ENCODE assay signal across 10 cellular contexts in the genomic region with DNA sequence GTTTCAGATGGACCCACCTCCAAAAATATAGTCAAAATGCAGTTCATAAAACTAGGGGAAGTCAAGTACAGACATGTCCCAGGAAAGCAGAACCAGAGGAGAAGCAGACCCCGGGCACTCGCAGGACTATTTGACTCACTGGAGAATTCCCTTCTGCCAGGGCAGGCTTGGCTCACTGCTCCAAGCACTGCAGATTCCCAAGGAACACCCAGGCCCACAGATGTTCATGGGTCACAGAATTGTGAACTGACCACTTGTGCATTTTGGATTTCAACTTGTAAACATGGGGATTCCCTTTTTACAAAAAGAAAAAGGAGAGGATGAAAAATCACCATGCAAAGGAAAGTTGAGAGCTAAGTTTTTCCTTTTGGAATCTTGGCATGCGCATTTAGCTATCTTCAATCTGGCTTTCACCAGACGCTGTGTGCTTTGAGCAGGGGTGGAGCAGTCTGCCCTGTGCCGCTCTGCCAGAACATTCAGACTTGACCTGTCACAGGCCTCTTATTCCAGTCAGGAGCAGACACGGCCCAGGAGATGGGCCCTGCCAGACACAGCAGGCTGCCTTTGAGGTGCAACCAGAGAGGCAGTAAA.
DNase-seq lines count a peak whose midpoint lies in the region; ATAC-seq, FAIRE-seq and TF ChIP-seq lines count a peak whose summit lies in the region.
"Had no signal": no experiment of that assay in that cellular context is flagged by ENCODE, and none has a peak within 500 bp of the region (broad histone marks: within the 10 kb centered on the region; RNA-seq: fewer than 3 reads in every experiment).

No MANE protein-coding gene starts in this region.

- H3K27me3 ChIP-seq in left lung = no peaks in the 10 kb centered on the region
- no peaks in the 10 kb centered on the region for H3K27me3 ChIP-seq in transverse colon

- H3K36me3 Mint-ChIP-seq in T-helper 2 cell treated with Interferon-gamma antibody and Interleukin-4, amounts not matched to agents 5 μg/mL and 100 μg/mL, for 36 hours (ENCODE audit: low read depth) = peaks cover 9% of the 10 kb centered on the region
- no peaks in the 10 kb centered on the region for H3K36me3 Mint-ChIP-seq in brain
- H3K36me3 Mint-ChIP-seq: CD4-positive, CD25-positive, alpha-beta regulatory T cell had no signal

- H3K9me3 Mint-ChIP-seq in T-helper 2 cell treated with Interferon-gamma antibody and Interleukin-4, amounts not matched to agents 5 μg/mL and 100 μg/mL, for 36 hours = no peaks in the 10 kb centered on the region
- H3K9me3 Mint-ChIP-seq in brain = no peaks in the 10 kb centered on the region
- H3K9me3 Mint-ChIP-seq: CD4-positive, CD25-positive, alpha-beta regulatory T cell had no signal

- in situ Hi-C loops in transverse colon (cut with MboI; ENCODE audit: low pct_ligation_motif_present in 1 of 4, low pct_unique_long_range_greater_than_20kb in 1 of 4, low sequenced_read_pairs in 3 of 4) = loop anchor here (5.0 to 25.0 kb wide), 6 partner anchors 45 to 432 kb away; no protein-coding TSS in a partner anchor

- intact Hi-C loops in left lung (cut with DNase I) (loop anchor here in 1 of 2 donors (2.0 kb wide), 1 partner anchor 353 kb away; no protein-coding TSS in a partner anchor), transverse colon (cut with DNase I; ENCODE audit: low total_unique reads) (loop anchor here (5.0 to 10.0 kb wide), 2 partner anchors 235 to 347 kb away; partner anchors contain the start of gene TAB2)

- no peak for FAIRE-seq in D721Med (lab: Jason Lieb, UNC)

- no peak for TF ChIP-seq CTCF in brain (conservative IDR thresholded peaks at IDR 0.05)
- TF ChIP-seq CTCF in left lung (IDR thresholded peaks at IDR 0.05) = no peak
- TF ChIP-seq CTCF in transverse colon (IDR thresholded peaks at IDR 0.05) = no peak
- no peak for TF ChIP-seq CTCF in D721Med (IDR thresholded peaks at IDR 0.05; ENCODE audit: insufficient read depth, missing control alignments)

- H3K27ac ChIP-seq in left lung (peak overlapping the region; percentile 2 to 48), transverse colon (peak overlapping the region; percentile 38 to 79 (median 46))

- H3K9me3 ChIP-seq in left lung = no peaks in the 10 kb centered on the region
- H3K9me3 ChIP-seq in transverse colon = no peaks in the 10 kb centered on the region

- WGBS in transverse colon (ENCODE audit: low coverage in 1 of 2), 2 donors = 53 to 65% methylated on average over 2 to 6 of the region's 6 CpGs

- H3K27ac Mint-ChIP-seq in T-helper 2 cell treated with Interferon-gamma antibody and Interleukin-4, amounts not matched to agents 5 μg/mL and 100 μg/mL, for 36 hours = peak overlapping the region; percentile 57
- H3K27ac Mint-ChIP-seq in brain = peak overlapping the region; percentile 57 to 89 (median 69)

- peak; percentile 63 for ATAC-seq in left lung
- ATAC-seq: Panc1 had no signal

- H3K4me3 ChIP-seq in left lung (no peak overlapping the region), transverse colon (no peak overlapping the region)

- no peak for DNase-seq in T-helper 2 cell treated with Interferon-gamma antibody and Interleukin-4, amounts not matched to agents 5 μg/mL and 100 μg/mL, for 36 hours (ENCODE audit: low spot score)
- DNase-seq in T-helper 2 cell (no peak), left lung (peak in 1 of 2 donors; percentile 42), transverse colon (no peak), D721Med (ENCODE audit: insufficient read length, low spot score) (no peak)
- DNase-seq in activated T-cell treated with anti-CD3 and anti-CD28 coated beads, Interleukin-2, amount 50 U/mL, for 1 hour = no peak
- DNase-seq in activated CD4-positive, CD25-positive, alpha-beta regulatory T cell treated with anti-CD3 and anti-CD28 coated beads, Interleukin-2, amount 50 U/mL, for 72 hours = no peak
- DNase-seq: CD4-positive, CD25-positive, alpha-beta regulatory T cell had no signal

- H3K4me3 Mint-ChIP-seq in T-helper 2 cell treated with Interferon-gamma antibody and Interleukin-4, amounts not matched to agents 5 μg/mL and 100 μg/mL, for 36 hours = no peak overlapping the region
- H3K4me3 Mint-ChIP-seq in brain = no peak overlapping the region
- H3K4me3 Mint-ChIP-seq: CD4-positive, CD25-positive, alpha-beta regulatory T cell had no signal

- peaks cover 78% of the 10 kb centered on the region for H3K4me1 Mint-ChIP-seq in T-helper 2 cell treated with Interferon-gamma antibody and Interleukin-4, amounts not matched to agents 5 μg/mL and 100 μg/mL, for 36 hours (ENCODE audit: low read depth)
- H3K4me1 Mint-ChIP-seq in brain = peaks cover 45% of the 10 kb centered on the region

- TF ChIP-seq EP300 in transverse colon (IDR thresholded peaks at IDR 0.05; ENCODE audit: low read depth) = no peak

- H3K4me1 ChIP-seq in left lung (peaks cover 0 to 12% of the 10 kb centered on the region in 2 donors), transverse colon (peaks cover 4 to 32% (median 12%) of the 10 kb centered on the region in 4 donors)

- no peaks in the 10 kb centered on the region for H3K27me3 Mint-ChIP-seq in T-helper 2 cell treated with Interferon-gamma antibody and Interleukin-4, amounts not matched to agents 5 μg/mL and 100 μg/mL, for 36 hours (ENCODE audit: low read depth)
- no peaks in the 10 kb centered on the region for H3K27me3 Mint-ChIP-seq in brain
- H3K27me3 Mint-ChIP-seq: CD4-positive, CD25-positive, alpha-beta regulatory T cell had no signal

- TF ChIP-seq POLR2A in transverse colon (IDR thresholded peaks at IDR 0.05) = no peak

- H3K36me3 ChIP-seq in left lung = no peaks in the 10 kb centered on the region
- no peaks in the 10 kb centered on the region for H3K36me3 ChIP-seq in transverse colon
